ENCODE assay signal across 10 cellular contexts in the genomic region with DNA sequence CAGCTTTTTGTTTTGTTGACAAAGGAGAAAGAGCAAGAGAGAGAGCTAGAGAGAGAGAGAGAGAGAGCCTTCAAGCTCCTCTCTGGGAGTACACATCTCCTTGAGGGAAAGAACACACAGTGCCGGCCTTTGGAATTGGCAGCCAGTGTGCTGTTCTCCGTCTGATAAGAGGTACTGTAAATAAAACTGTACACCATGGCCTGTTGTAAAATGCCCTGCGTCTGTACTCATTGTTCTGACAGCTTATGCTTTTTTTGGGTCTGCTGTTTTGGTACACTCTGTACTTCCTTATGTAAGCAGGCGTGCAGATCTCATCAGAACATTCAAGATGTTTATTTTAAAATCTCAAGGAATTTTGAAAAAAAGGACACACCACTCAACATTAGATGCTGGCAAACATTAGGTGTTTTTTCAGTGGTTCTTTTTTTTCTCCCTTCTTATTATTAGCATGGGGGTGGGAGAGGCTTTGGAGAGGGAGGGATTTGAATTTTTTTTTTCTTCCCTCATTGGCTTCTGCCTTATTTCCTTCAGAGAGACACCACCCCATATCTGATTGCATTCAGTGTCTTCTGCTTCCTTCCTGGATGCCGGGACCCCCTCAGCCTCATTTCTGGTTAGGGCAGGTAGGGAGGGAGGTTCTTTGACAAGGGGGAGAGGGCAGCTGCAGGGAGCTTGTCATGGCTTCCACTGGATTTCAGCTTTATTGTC.
A peak's percentile ranks its signal among the peaks of the same experiment; 100 is the strongest.
DNase-seq lines count a peak whose midpoint lies in the region; ATAC-seq, FAIRE-seq and TF ChIP-seq lines count a peak whose summit lies in the region.
"Had no signal": no experiment of that assay in that cellular context is flagged by ENCODE, and none has a peak within 500 bp of the region (broad histone marks: within the 10 kb centered on the region; RNA-seq: fewer than 3 reads in every experiment).

No MANE protein-coding gene starts in this region.

- H4K20me1 ChIP-seq in K562 (replicated peaks; ENCODE audit: control insufficient read depth, insufficient read depth, low read length): no peaks in the 10 kb centered on the region

- H3K4me1 ChIP-seq in K562 (replicated peaks in 1 of 2; ENCODE audit: control insufficient read depth in 2 of 2, insufficient read depth in 2 of 2, low read length in 2 of 2) (peaks cover 7 to 11% of the 10 kb centered on the region in 2 experiments), HAP-1 (no peaks in the 10 kb centered on the region)

- 0 out of 4 replicates have a peak, but pooled peaks of 1 of the 2 experiments have one; percentile 4 for TF ChIP-seq RAD21 in K562 (CRISPR knock-in tag; conservative IDR thresholded peaks at IDR 0.05 in 1 of 2, IDR thresholded peaks at IDR 0.05 in 1 of 2)

- WGBS in K562 (ENCODE audit: insufficient coverage, low coverage, missing lambda C conversion rate): 3% methylated on average over 5 of the region's 5 CpGs

- no peak overlapping the region; the same call in 1 of the 2 replicates for H3K4me2 ChIP-seq in K562 (ENCODE audit: insufficient read depth, low read length)

- peak overlapping the region; percentile 36; the same call in 1 of the 2 replicates for H2AFZ ChIP-seq in K562 (ENCODE audit: low read depth, low read length)

- H3K4me3 Mint-ChIP-seq in stimulated activated effector memory CD8-positive, alpha-beta T cell treated with anti-CD3 and anti-CD28 coated beads, Interleukin-12 subunit alpha, Interleukin-12 subunit beta, amount 100 ng/mL, for 72 hours: no peak overlapping the region

- intact Hi-C loops in K562 (cut with micrococcal nuclease): loop anchor here (5.0 kb wide), 1 partner anchor 142 kb away; no protein-coding TSS in a partner anchor

- no peak overlapping the region for H3K27ac ChIP-seq in K562 (ENCODE audit: extremely low read depth, low read depth, low read length)
- H3K27ac ChIP-seq: neutrophil had no signal

- TF ChIP-seq EP300 in K562 (IDR thresholded peaks at IDR 0.05; ENCODE audit: low read length): no peak

- peak overlapping the region; percentile 76 for H3K27ac Mint-ChIP-seq in stimulated activated effector memory CD8-positive, alpha-beta T cell treated with anti-CD3 and anti-CD28 coated beads, Interleukin-12 subunit alpha, Interleukin-12 subunit beta, amount 100 ng/mL, for 72 hours

- H3K27me3 ChIP-seq in K562 (ENCODE audit: control insufficient read depth in 2 of 2, insufficient read depth in 2 of 2, low read length in 2 of 2): peaks cover 20 to 58% of the 10 kb centered on the region in 2 experiments; a peak in 4 of 5 replicates
- peaks cover 15% of the 10 kb centered on the region; the same call in 1 of the 2 replicates for H3K27me3 ChIP-seq in HAP-1 (ENCODE audit: low read depth)
- H3K27me3 ChIP-seq: neutrophil had no signal

- no peaks in the 10 kb centered on the region for H3K9me3 Mint-ChIP-seq in stimulated activated effector memory CD8-positive, alpha-beta T cell treated with anti-CD3 and anti-CD28 coated beads, Interleukin-12 subunit alpha, Interleukin-12 subunit beta, amount 100 ng/mL, for 72 hours

- TF ChIP-seq CTCF in K562 (IDR thresholded peaks at IDR 0.05 in 2 of 3, conservative IDR thresholded peaks at IDR 0.05 in 1 of 3; ENCODE audit: insufficient read depth in 2 of 3, low read depth in 1 of 3, low read length in 3 of 3): no peak

- H3K9me1 ChIP-seq in K562 (ENCODE audit: control insufficient read depth, insufficient read depth, low read length): no peaks in the 10 kb centered on the region

- no peak overlapping the region for H3K4me3 ChIP-seq in K562
- H3K4me3 ChIP-seq in HAP-1: no peak overlapping the region

- H3K79me2 ChIP-seq in K562 (ENCODE audit: control insufficient read depth, insufficient read depth, low read length): no peaks in the 10 kb centered on the region

- BruUV-seq in K562 (replicated peaks; lab: Mats Ljungman, UMichigan): no TSS peak

- H3K4me1 Mint-ChIP-seq in stimulated activated effector memory CD8-positive, alpha-beta T cell treated with anti-CD3 and anti-CD28 coated beads, Interleukin-12 subunit alpha, Interleukin-12 subunit beta, amount 100 ng/mL, for 72 hours: peaks cover 88% of the 10 kb centered on the region

- POLR2A ChIA-PET in K562 (lab: Yijun Ruan, JAX): interaction anchor here (0.6 to 1.6 kb wide), 2 partner anchors 13 to 27 kb away, joined by 4 to 5 read pairs; no protein-coding TSS in a partner anchor

- H3K36me3 ChIP-seq in K562 (ENCODE audit: control insufficient read depth, insufficient read depth, low read length) (no peaks in the 10 kb centered on the region), HAP-1 (replicated peaks) (no peaks in the 10 kb centered on the region)
- H3K36me3 ChIP-seq: neutrophil had no signal

- no peak for TF ChIP-seq POLR2A in K562 (conservative IDR thresholded peaks at IDR 0.05)

- in situ Hi-C loops in K562 (cut with MboI) (no loop called here), HAP-1 (cut with MboI; ENCODE audit: low sequenced_read_pairs) (no loop called here)

- H3K36me3 Mint-ChIP-seq in stimulated activated effector memory CD8-positive, alpha-beta T cell treated with anti-CD3 and anti-CD28 coated beads, Interleukin-12 subunit alpha, Interleukin-12 subunit beta, amount 100 ng/mL, for 72 hours: peaks cover 19% of the 10 kb centered on the region

- no peak overlapping the region; a peak in 1 of 4 replicates for H3K9ac ChIP-seq in K562 (ENCODE audit: insufficient read depth in 1 of 2, low read depth in 2 of 2, low read length in 2 of 2)

- H3K9me3 ChIP-seq in K562 (replicated peaks; ENCODE audit: control insufficient read depth, insufficient read depth, low read depth, low read length) (no peaks in the 10 kb centered on the region), HAP-1 (no peaks in the 10 kb centered on the region)
- H3K9me3 ChIP-seq: neutrophil had no signal

- peak; percentile 64 for ATAC-seq in K562
- no peak for ATAC-seq in stimulated activated effector memory CD8-positive, alpha-beta T cell treated with anti-CD3 and anti-CD28 coated beads, Interleukin-12 subunit alpha, Interleukin-12 subunit beta, amount 100 ng/mL, for 72 hours
- ATAC-seq in GM19328 (IDR thresholded peaks at IDR 0.05; ENCODE audit: unreplicated experiment): no peak
- no peak for ATAC-seq in HG02571 (IDR thresholded peaks at IDR 0.05; ENCODE audit: unreplicated experiment)

- CTCF ChIA-PET in K562 (lab: Yijun Ruan, JAX; ENCODE audit: low intra/inter-chr PET ratio): interaction anchor here (0.6 kb wide), 1 partner anchor 281 kb away, joined by 3 read pairs; no protein-coding TSS in a partner anchor

- DNase-seq in NCI-H1105 (lab: John Stamatoyannopoulos, UW) (peak; percentile 6), K562 (ENCODE audit: extremely low read depth in 1 of 4, low spot score in 3 of 4) (peak in 2 of 4 experiments; percentile 32 to 34), left kidney (ENCODE audit: low read depth, low spot score) (peak; percentile 53), CD1c-positive myeloid dendritic cell (ENCODE audit: extremely low spot score) (no peak), HAP-1 (ENCODE audit: low spot score in 2 of 2) (no peak)
- no peak for DNase-seq in stimulated activated effector memory CD8-positive, alpha-beta T cell treated with anti-CD3 and anti-CD28 coated beads, Interleukin-12 subunit alpha, Interleukin-12 subunit beta, amount 100 ng/mL, for 72 hours (ENCODE audit: low spot score in 2 of 2)
- DNase-seq: Karpas-422 had no signal

- peak; percentile 65 for FAIRE-seq in K562 (lab: Jason Lieb, UNC)

TF ChIP-seq in K562, 482 proteins besides CTCF, POLR2A, EP300 and RAD21:
- TF ChIP-seq MTF1 (CRISPR knock-in tag; IDR thresholded peaks at IDR 0.05; ENCODE audit: borderline replicate concordance): no peak
- TF ChIP-seq ZNF239 (CRISPR knock-in tag; IDR thresholded peaks at IDR 0.05): peak; percentile 67

Comparison
In these comparisons a context has a peak if more than half of its experiments do, and no peak if none do; other contexts are left out.
1. DNase-seq: peak in NCI-H1105 (single experiment) and left kidney (single experiment); none in stimulated activated effector memory CD8-positive, alpha-beta T cell treated with anti-CD3 and anti-CD28 coated beads, Interleukin-12 subunit alpha, Interleukin-12 subunit beta, amount 100 ng/mL, for 72 hours (0 of 2), CD1c-positive myeloid dendritic cell (single experiment) and HAP-1 (0 of 2).